ENCODE assay signal across 8 cellular contexts in the genomic region with DNA sequence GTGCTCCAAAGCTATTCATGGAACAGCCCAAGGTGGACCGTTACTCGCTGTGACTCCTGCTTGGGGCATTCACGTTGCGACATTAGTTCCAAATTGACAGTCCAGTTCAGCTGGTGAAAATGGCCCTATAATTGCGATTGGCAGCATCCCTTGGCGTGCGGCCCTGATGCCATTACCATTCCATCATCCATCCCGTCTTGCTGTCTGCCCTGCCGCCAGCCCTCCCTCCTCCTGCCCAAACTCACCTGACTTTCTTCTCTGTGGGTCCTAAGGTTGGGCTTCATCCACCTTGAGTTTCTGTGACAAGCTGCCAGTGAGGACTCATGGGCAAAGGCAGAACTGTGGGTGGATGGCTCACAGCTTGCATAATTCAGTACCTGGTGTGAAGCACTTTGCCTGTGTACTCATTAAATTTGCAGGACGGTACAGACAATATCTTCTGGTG.
A peak's percentile ranks its signal among the peaks of the same experiment; 100 is the strongest.
DNase-seq lines count a peak whose midpoint lies in the region; ATAC-seq, FAIRE-seq and TF ChIP-seq lines count a peak whose summit lies in the region.

No MANE protein-coding gene starts in this region.

- no peak for FAIRE-seq in astrocyte (lab: Jason Lieb, UNC)

- H3K27me3 ChIP-seq in CD8-positive, alpha-beta T cell (ENCODE audit: insufficient read depth, low read length) = no peaks in the 10 kb centered on the region
- H3K27me3 ChIP-seq in astrocyte (ENCODE audit: insufficient read depth, low read length) (no peaks in the 10 kb centered on the region), SK-N-SH (ENCODE audit: insufficient read depth) (no peaks in the 10 kb centered on the region)
- no peaks in the 10 kb centered on the region for H3K27me3 ChIP-seq in naive thymus-derived CD4-positive, alpha-beta T cell (ENCODE audit: control insufficient read depth in 2 of 2, insufficient read depth in 2 of 2, low read length in 2 of 2)

- H3K36me3 Mint-ChIP-seq in CD8-positive, alpha-beta T cell = peaks cover 11% of the 10 kb centered on the region
- peaks cover 9% of the 10 kb centered on the region for H3K36me3 Mint-ChIP-seq in IgD-negative memory B cell
- peaks cover 15% of the 10 kb centered on the region for H3K36me3 Mint-ChIP-seq in astrocyte (ENCODE audit: low read depth, unreplicated experiment)
- H3K36me3 Mint-ChIP-seq in naive thymus-derived CD4-positive, alpha-beta T cell = peaks cover 0 to 62% (median 29%) of the 10 kb centered on the region in 5 donors

- TF ChIP-seq RAD21 in SK-N-SH (IDR thresholded peaks at IDR 0.05; ENCODE audit: low read length) = no peak

- peak overlapping the region; percentile 94 for H3K27ac Mint-ChIP-seq in CD8-positive, alpha-beta T cell
- no peak overlapping the region for H3K27ac Mint-ChIP-seq in IgD-negative memory B cell
- H3K27ac Mint-ChIP-seq in astrocyte (ENCODE audit: unreplicated experiment) = peak overlapping the region; percentile 60
- peak overlapping the region; percentile 88 to 99 (median 90) for H3K27ac Mint-ChIP-seq in naive thymus-derived CD4-positive, alpha-beta T cell

- no peaks in the 10 kb centered on the region for H3K9me3 ChIP-seq in CD8-positive, alpha-beta T cell (ENCODE audit: low read length)
- H3K9me3 ChIP-seq in astrocyte (ENCODE audit: insufficient read depth, low read depth, low read length) = no peaks in the 10 kb centered on the region
- no peaks in the 10 kb centered on the region for H3K9me3 ChIP-seq in naive thymus-derived CD4-positive, alpha-beta T cell (ENCODE audit: control insufficient read depth in 2 of 3, low read length in 3 of 3)
- H3K9me3 ChIP-seq in SK-N-SH = no peaks in the 10 kb centered on the region

- H3K27ac ChIP-seq in CD8-positive, alpha-beta T cell (ENCODE audit: low read depth, low read length) = peak overlapping the region; percentile 1
- H3K27ac ChIP-seq in astrocyte (ENCODE audit: low read depth, low read length) (peak overlapping the region; percentile 48), SK-N-SH (ENCODE audit: low read depth in 2 of 2, low read length in 1 of 2) (no peak overlapping the region)
- H3K27ac ChIP-seq in naive thymus-derived CD4-positive, alpha-beta T cell (ENCODE audit: low read depth, low read length) = peak overlapping the region; percentile 48

- TF ChIP-seq CTCF in CD8-positive, alpha-beta T cell (IDR thresholded peaks at IDR 0.05) = no peak
- no peak for TF ChIP-seq CTCF in astrocyte (IDR thresholded peaks at IDR 0.05; ENCODE audit: insufficient read depth, low read depth, low read length)
- TF ChIP-seq CTCF in SK-N-SH (IDR thresholded peaks at IDR 0.05) = no peak

- no peaks in the 10 kb centered on the region for H3F3A ChIP-seq in SK-N-SH (replicated peaks; ENCODE audit: insufficient read depth)

- WGBS in SK-N-SH (ENCODE audit: low lambda C conversion rate) = 98% methylated on average over 10 of the region's 10 CpGs

- H3K79me2 ChIP-seq in astrocyte (ENCODE audit: insufficient read depth, low read length) (peaks cover 41% of the 10 kb centered on the region), SK-N-SH (ENCODE audit: insufficient read depth) (peaks cover 56% of the 10 kb centered on the region; the same call in 1 of the 2 replicates)

- intact Hi-C loops in CD8-positive, alpha-beta T cell (cut with DNase I, micrococcal nuclease) = loop anchor here in 1 of 2 experiments (1.0 kb wide), 1 partner anchor 16 kb away; no protein-coding TSS in a partner anchor
- intact Hi-C loops in naive thymus-derived CD4-positive, alpha-beta T cell (cut with micrococcal nuclease) = loop anchor here (1.0 to 5.0 kb wide), 4 partner anchors 15 to 83 kb away; no protein-coding TSS in a partner anchor

- peak overlapping the region; percentile 8 for H3K9ac ChIP-seq in astrocyte (ENCODE audit: low read length)
- H3K9ac ChIP-seq in SK-N-SH = no peak overlapping the region

- H2AFZ ChIP-seq in astrocyte (ENCODE audit: low read depth, low read length) (no peak overlapping the region), SK-N-SH (ENCODE audit: low read depth) (no peak overlapping the region)

- peaks cover 75% of the 10 kb centered on the region for H3K4me1 Mint-ChIP-seq in CD8-positive, alpha-beta T cell (ENCODE audit: low read depth)
- peaks cover 8 to 20% (median 19%) of the 10 kb centered on the region in 3 donors for H3K4me1 Mint-ChIP-seq in IgD-negative memory B cell
- H3K4me1 Mint-ChIP-seq in astrocyte (ENCODE audit: low read depth, unreplicated experiment) = peaks cover 36% of the 10 kb centered on the region
- peaks cover 46 to 90% (median 81%) of the 10 kb centered on the region in 7 donors for H3K4me1 Mint-ChIP-seq in naive thymus-derived CD4-positive, alpha-beta T cell

- CTCF ChIA-PET in CD8-positive, alpha-beta T cell (lab: Charles Lee) = interaction anchor here (0.7 to 1.6 kb wide), 4 partner anchors 9 to 28 kb away, joined by 3 to 4 read pairs (median 4); no protein-coding TSS in a partner anchor
- CTCF ChIA-PET in naive thymus-derived CD4-positive, alpha-beta T cell (lab: Charles Lee) = interaction anchor here (0.8 to 1.6 kb wide), 5 partner anchors 9 to 213 kb away, joined by 3 to 5 read pairs (median 3); no protein-coding TSS in a partner anchor
- CTCF ChIA-PET in SK-N-SH (lab: Yijun Ruan, JAX) = interaction anchor here (0.9 to 2.5 kb wide), 20 partner anchors 8 to 221 kb away, joined by 3 to 17 read pairs (median 4); no protein-coding TSS in a partner anchor

- peak overlapping the region; percentile 70 for H3K4me2 ChIP-seq in astrocyte (ENCODE audit: low read length)
- no peak overlapping the region for H3K4me2 ChIP-seq in SK-N-SH

- POLR2A ChIA-PET in CD8-positive, alpha-beta T cell (lab: Charles Lee) = interaction anchor here (0.8 to 1.6 kb wide), 4 partner anchors 9 to 142 kb away, joined by 3 read pairs; no protein-coding TSS in a partner anchor
- POLR2A ChIA-PET in naive thymus-derived CD4-positive, alpha-beta T cell (lab: Charles Lee) = interaction anchor here (0.6 to 2.4 kb wide), 14 partner anchors 9 to 201 kb away, joined by 3 to 22 read pairs (median 3); a partner anchor contains a TSS
- POLR2A ChIA-PET in SK-N-SH (lab: Yijun Ruan, JAX) = no interaction called here

- H3K27me3 Mint-ChIP-seq in CD8-positive, alpha-beta T cell (ENCODE audit: low read depth) = no peaks in the 10 kb centered on the region
- H3K27me3 Mint-ChIP-seq in IgD-negative memory B cell (no peaks in the 10 kb centered on the region), astrocyte (ENCODE audit: low read depth, unreplicated experiment) (no peaks in the 10 kb centered on the region)
- no peaks in the 10 kb centered on the region for H3K27me3 Mint-ChIP-seq in naive thymus-derived CD4-positive, alpha-beta T cell

- no peaks in the 10 kb centered on the region for H3K36me3 ChIP-seq in CD8-positive, alpha-beta T cell (ENCODE audit: insufficient read depth, low read length)
- H3K36me3 ChIP-seq in astrocyte (ENCODE audit: insufficient read depth, low read length) (no peaks in the 10 kb centered on the region), SK-N-SH (replicated peaks in 1 of 2; ENCODE audit: control insufficient read depth in 1 of 2, insufficient read depth in 2 of 2, low read length in 1 of 2) (peaks cover 0 to 3% of the 10 kb centered on the region in 2 experiments)
- no peaks in the 10 kb centered on the region for H3K36me3 ChIP-seq in naive thymus-derived CD4-positive, alpha-beta T cell (ENCODE audit: control insufficient read depth in 2 of 3, insufficient read depth in 3 of 3, low read length in 3 of 3)

- H3K9me2 ChIP-seq in SK-N-SH = no peaks in the 10 kb centered on the region

- H4K20me1 ChIP-seq in astrocyte (ENCODE audit: insufficient read depth, low read length) = peaks cover 85% of the 10 kb centered on the region
- H4K20me1 ChIP-seq in SK-N-SH (ENCODE audit: insufficient read depth) = peaks cover 26% of the 10 kb centered on the region; the same call in 1 of the 2 replicates

- ATAC-seq in CD8-positive, alpha-beta T cell = peak; percentile 29
- no peak for ATAC-seq in naive thymus-derived CD4-positive, alpha-beta T cell
- ATAC-seq in HG03378 (IDR thresholded peaks at IDR 0.05; ENCODE audit: unreplicated experiment) = no peak

- TF ChIP-seq EP300 in SK-N-SH (IDR thresholded peaks at IDR 0.05; ENCODE audit: borderline replicate concordance in 1 of 2, low read depth in 1 of 2, low read length in 1 of 2) = no peak

- H3K4me3 ChIP-seq in CD8-positive, alpha-beta T cell (ENCODE audit: low read depth, low read length) = peak overlapping the region; percentile 8
- no peak overlapping the region for H3K4me3 ChIP-seq in astrocyte (ENCODE audit: insufficient read depth, low read depth, low read length)
- peak overlapping the region; percentile 15 for H3K4me3 ChIP-seq in naive thymus-derived CD4-positive, alpha-beta T cell (ENCODE audit: low read length)
- no peak overlapping the region for H3K4me3 ChIP-seq in SK-N-SH (ENCODE audit: low read depth in 2 of 2, low read length in 1 of 2)

- no peaks in the 10 kb centered on the region for H3K9me3 Mint-ChIP-seq in CD8-positive, alpha-beta T cell
- H3K9me3 Mint-ChIP-seq in IgD-negative memory B cell (no peaks in the 10 kb centered on the region), astrocyte (ENCODE audit: unreplicated experiment) (no peaks in the 10 kb centered on the region)
- peaks cover 0 to 19% (median 0%) of the 10 kb centered on the region in 11 donors for H3K9me3 Mint-ChIP-seq in naive thymus-derived CD4-positive, alpha-beta T cell

- H3K4me3 Mint-ChIP-seq in CD8-positive, alpha-beta T cell = peak overlapping the region; percentile 71
- peak overlapping the region in 3 of 4 donors; percentile 22 to 89 (median 58) for H3K4me3 Mint-ChIP-seq in IgD-negative memory B cell
- H3K4me3 Mint-ChIP-seq in astrocyte (ENCODE audit: unreplicated experiment) = no peak overlapping the region
- peak overlapping the region; percentile 64 to 97 (median 78) for H3K4me3 Mint-ChIP-seq in naive thymus-derived CD4-positive, alpha-beta T cell

- peaks cover 46% of the 10 kb centered on the region for H3K4me1 ChIP-seq in CD8-positive, alpha-beta T cell (ENCODE audit: insufficient read depth, low read length)
- H3K4me1 ChIP-seq in astrocyte (ENCODE audit: insufficient read depth, low read length) (peaks cover 37% of the 10 kb centered on the region), SK-N-SH (ENCODE audit: control insufficient read depth in 1 of 2, insufficient read depth in 2 of 2, low read depth in 1 of 2, low read length in 1 of 2) (peaks cover 12 to 26% of the 10 kb centered on the region in 2 experiments; a peak in 3 of 4 replicates)
- peaks cover 20 to 60% of the 10 kb centered on the region in 2 donors for H3K4me1 ChIP-seq in naive thymus-derived CD4-positive, alpha-beta T cell (ENCODE audit: control insufficient read depth in 2 of 2, insufficient read depth in 2 of 2, low read length in 2 of 2)

- no peak for DNase-seq in CD8-positive, alpha-beta T cell
- DNase-seq in astrocyte (ENCODE audit: low read depth) (no peak), NCI-H1436 (lab: John Stamatoyannopoulos, UW) (no peak), AML-193 (lab: John Stamatoyannopoulos, UW) (no peak), SK-N-SH (no peak)
- no peak for DNase-seq in naive thymus-derived CD4-positive, alpha-beta T cell

TF ChIP-seq in SK-N-SH, 30 proteins besides CTCF, POLR2A, EP300 and RAD21 (continues in another document):
- TF ChIP-seq TEAD4 (IDR thresholded peaks at IDR 0.05; ENCODE audit: borderline replicate concordance, insufficient read depth) (no peak), TAF1 (IDR thresholded peaks at IDR 0.05; ENCODE audit: borderline replicate concordance, low read depth, low read length) (no peak), FOXM1 (IDR thresholded peaks at IDR 0.05; ENCODE audit: low read depth) (no peak), FOXJ3 (CRISPR knock-in tag; IDR thresholded peaks at IDR 0.05) (no peak), NRF1 (IDR thresholded peaks at IDR 0.05; ENCODE audit: low read depth, low read length) (no peak)

Comparison
In these comparisons a context has a peak if more than half of its experiments do, and no peak if none do; other contexts are left out.
1. H3K27ac ChIP-seq: peak in CD8-positive, alpha-beta T cell (single experiment), astrocyte (single experiment) and naive thymus-derived CD4-positive, alpha-beta T cell (single experiment); none in SK-N-SH (0 of 2).
2. H3K4me3 ChIP-seq: peak in CD8-positive, alpha-beta T cell (single experiment) and naive thymus-derived CD4-positive, alpha-beta T cell (single experiment); none in astrocyte (single experiment) and SK-N-SH (0 of 2).
3. H3K27ac Mint-ChIP-seq: peak in CD8-positive, alpha-beta T cell (single experiment), astrocyte (single experiment) and naive thymus-derived CD4-positive, alpha-beta T cell (9 of 9); none in IgD-negative memory B cell (0 of 3).